In genomic region chr6:3895303-3895635, GRCh38 we compare ENCODE assay signal across 1 cellular context.
A peak's percentile ranks its signal among the peaks of the same experiment; 100 is the strongest.
TF ChIP-seq lines count a peak whose summit lies in the region.

No MANE protein-coding gene starts in this region.

TF ChIP-seq in HepG2, 621 proteins besides CTCF, POLR2A, EP300 and RAD21 (continued from another document):
- TF ChIP-seq CHD2 (IDR thresholded peaks at IDR 0.05; ENCODE audit: low read depth, low read length) (no peak), ZNF891 (CRISPR knock-in tag; IDR thresholded peaks at IDR 0.05) (0 out of 2 replicates have a peak, but pooled peaks have one; percentile 0)
TF ChIP-seq in HepG2: peak in this region for 1.
